ENCODE assay signal across 16 cellular contexts in the genomic region with DNA sequence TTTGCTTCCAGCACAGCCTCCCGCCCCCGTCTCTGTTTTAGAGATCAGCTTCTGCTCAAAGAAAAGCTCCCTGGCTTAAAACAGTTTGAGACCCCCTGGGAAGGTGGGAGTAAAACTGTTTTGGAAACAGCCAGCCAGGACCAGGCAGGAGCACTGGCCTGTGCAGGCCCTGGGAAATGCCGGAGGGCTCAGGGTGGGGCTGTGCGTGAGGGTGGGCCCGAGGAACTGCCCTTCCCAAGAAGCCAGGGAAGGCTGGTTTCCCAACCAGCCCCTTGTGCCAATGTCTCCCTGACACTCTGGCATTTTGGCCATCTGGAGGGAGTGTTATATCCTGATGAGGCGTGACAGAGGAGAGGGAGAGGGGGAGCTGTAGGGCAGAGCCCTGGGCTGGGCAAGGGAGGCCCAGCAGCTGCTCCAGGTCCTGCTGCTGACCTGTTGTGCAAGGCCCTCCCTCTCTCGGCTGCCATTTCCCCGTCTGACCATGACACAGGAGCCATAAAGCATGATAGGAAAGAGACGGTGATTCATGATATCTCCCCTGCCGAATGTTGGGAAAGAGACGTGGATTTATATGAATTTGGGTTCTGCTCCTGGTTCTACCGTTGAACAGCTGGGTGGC. TPM values are rescaled to one million over a fixed set of nuclear protein-coding genes. Genes with fewer than 3 reads are reported as not detected.
DNase-seq lines count a peak whose midpoint lies in the region; FAIRE-seq and TF ChIP-seq lines count a peak whose summit lies in the region.
"Had no signal": no experiment of that assay in that cellular context is flagged by ENCODE, and none has a peak within 500 bp of the region (broad histone marks: within the 10 kb centered on the region; RNA-seq: fewer than 3 reads in every experiment).

No MANE protein-coding gene starts in this region.

- H3K27ac Mint-ChIP-seq in neural progenitor cell: peak overlapping the region; percentile 42
- H3K27ac Mint-ChIP-seq: activated T-cell treated with anti-CD3 and anti-CD28 coated beads, Interleukin-2, amount 50 U/mL, for 24 hours had no signal

- peaks cover 8% of the 10 kb centered on the region for H3K4me1 Mint-ChIP-seq in neural progenitor cell

- H3F3A ChIP-seq in neural progenitor cell (ENCODE audit: low read depth): peaks cover 9% of the 10 kb centered on the region
- peaks cover 4% of the 10 kb centered on the region; the same call in 1 of the 2 replicates for H3F3A ChIP-seq in PC-9 (ENCODE audit: insufficient read depth, low read depth)

- H3K4me3 ChIP-seq in AG04450 (ENCODE audit: low read depth, low read length): no peak overlapping the region
- H3K4me3 ChIP-seq in HUES64 (ENCODE audit: low read length): no peak overlapping the region
- no peak overlapping the region for H3K4me3 ChIP-seq in esophagus squamous epithelium
- H3K4me3 ChIP-seq in neural progenitor cell: no peak overlapping the region
- H3K4me3 ChIP-seq in kidney (ENCODE audit: low read length in 2 of 2): no peak overlapping the region
- H3K4me3 ChIP-seq in PC-9: no peak overlapping the region
- H3K4me3 ChIP-seq: BLaER1 had no signal

- WGBS in HUES64: 79% methylated on average over 12 of the region's 12 CpGs
- 56 to 59% methylated on average over 8 to 9 of the region's 12 CpGs for WGBS in esophagus squamous epithelium, 2 donors

- H4K20me1 ChIP-seq in neural progenitor cell (ENCODE audit: low read depth) (no peaks in the 10 kb centered on the region), PC-9 (ENCODE audit: insufficient read depth) (no peaks in the 10 kb centered on the region)
- H4K20me1 ChIP-seq: BLaER1 had no signal

- H3K9me3 ChIP-seq in AG04450 (ENCODE audit: control insufficient read depth, insufficient read depth, low read length): no peaks in the 10 kb centered on the region
- no peaks in the 10 kb centered on the region for H3K9me3 ChIP-seq in HUES64 (ENCODE audit: insufficient read depth, low read depth, low read length)
- H3K9me3 ChIP-seq in esophagus squamous epithelium: no peaks in the 10 kb centered on the region
- H3K9me3 ChIP-seq in neural progenitor cell (ENCODE audit: low read depth): no peaks in the 10 kb centered on the region
- no peaks in the 10 kb centered on the region for H3K9me3 ChIP-seq in kidney (ENCODE audit: control insufficient read depth in 1 of 2, low read length in 2 of 2)
- H3K9me3 ChIP-seq in PC-9 (ENCODE audit: insufficient read depth, low read depth): no peaks in the 10 kb centered on the region
- H3K9me3 ChIP-seq: BLaER1 had no signal

- H3K4me2 ChIP-seq in neural progenitor cell (no peak overlapping the region), PC-9 (no peak overlapping the region)
- H3K4me2 ChIP-seq: BLaER1 had no signal

- no peak for FAIRE-seq in kidney (lab: Jason Lieb, UNC)

- no peaks in the 10 kb centered on the region for H3K9me3 Mint-ChIP-seq in neural progenitor cell
- H3K9me3 Mint-ChIP-seq: activated T-cell treated with anti-CD3 and anti-CD28 coated beads, Interleukin-2, amount 50 U/mL, for 24 hours had no signal

- POLR2A ChIA-PET in AG04450 (lab: Yijun Ruan, JAX) (interaction anchor here (0.7 to 2.0 kb wide), 3 partner anchors 14 to 69 kb away, joined by 3 to 19 read pairs (median 3); a partner anchor contains a TSS), PC-9 (lab: Charles Lee; ENCODE audit: unreplicated experiment) (no interaction called here)

- DNase-seq in AG04450 (ENCODE audit: low read depth, low spot score) (no peak), esophagus squamous epithelium (lab: John Stamatoyannopoulos, UW) (no peak), neural progenitor cell (ENCODE audit: low spot score) (peak; percentile 46), kidney (no peak), NCI-H510A treated with DMSO at 0.1 percent for 48 hours (lab: John Stamatoyannopoulos, UW) (no peak), PC-9 (no peak), CD1c-positive myeloid dendritic cell (ENCODE audit: extremely low spot score) (no peak)
- DNase-seq: activated T-cell treated with anti-CD3 and anti-CD28 coated beads, Interleukin-2, amount 50 U/mL, for 24 hours; aorta; GF-D8; NCI-H1048; NCI-H526 treated with DMSO at 0.1 percent for 48 hours; stimulated activated CD4-positive, alpha-beta T cell treated with anti-CD3 and anti-CD28 coated beads, Interleukin-12 subunit alpha, Interleukin-12 subunit beta, amount 100 ng/mL, for 4 hours had no signal

- H3K27ac ChIP-seq in AG04450 (ENCODE audit: low read depth, low read length) (peak overlapping the region; percentile 21), HUES64 (ENCODE audit: low read depth, low read length) (peak overlapping the region; percentile 40; the same call in 1 of the 2 replicates), esophagus squamous epithelium (peak overlapping the region in 3 of 4 donors; percentile 33 to 73 (median 54)), neural progenitor cell (no peak overlapping the region), kidney (ENCODE audit: low read depth in 2 of 2, low read length in 2 of 2) (no peak overlapping the region), PC-9 (no peak overlapping the region)
- H3K27ac ChIP-seq: BLaER1, HL-60 had no signal

- H3K36me3 ChIP-seq in HUES64 (ENCODE audit: insufficient read depth, low read length): no peaks in the 10 kb centered on the region
- peaks cover 0 to 8% (median 0%) of the 10 kb centered on the region in 3 donors for H3K36me3 ChIP-seq in esophagus squamous epithelium
- no peaks in the 10 kb centered on the region for H3K36me3 ChIP-seq in neural progenitor cell
- H3K36me3 ChIP-seq in kidney (ENCODE audit: control insufficient read depth in 1 of 2, insufficient read depth in 2 of 2, low read length in 2 of 2): no peaks in the 10 kb centered on the region
- H3K36me3 ChIP-seq in PC-9 (ENCODE audit: low read depth): no peaks in the 10 kb centered on the region
- H3K36me3 ChIP-seq: BLaER1 had no signal

- H3K27me3 Mint-ChIP-seq in neural progenitor cell (ENCODE audit: insufficient read depth, low read depth): peaks cover 7% of the 10 kb centered on the region

- H3K79me2 ChIP-seq in neural progenitor cell (ENCODE audit: low read depth) (no peaks in the 10 kb centered on the region), PC-9 (ENCODE audit: low read depth) (no peaks in the 10 kb centered on the region)

- no peaks in the 10 kb centered on the region for H3K27me3 ChIP-seq in AG04450 (ENCODE audit: control insufficient read depth, insufficient read depth, low read length)
- no peaks in the 10 kb centered on the region for H3K27me3 ChIP-seq in HUES64 (ENCODE audit: insufficient read depth, low read length)
- H3K27me3 ChIP-seq in esophagus squamous epithelium: no peaks in the 10 kb centered on the region
- no peaks in the 10 kb centered on the region for H3K27me3 ChIP-seq in neural progenitor cell
- H3K27me3 ChIP-seq in PC-9 (ENCODE audit: insufficient read depth, low read depth): no peaks in the 10 kb centered on the region
- H3K27me3 ChIP-seq: BLaER1 had no signal

- CTCF ChIA-PET in AG04450 (lab: Charles Lee): interaction anchor here (1.0 to 2.0 kb wide), 4 partner anchors 11 to 60 kb away, joined by 4 to 8 read pairs (median 5); a partner anchor contains a TSS
- CTCF ChIA-PET in PC-9 (lab: Charles Lee): no interaction called here

- H3K36me3 Mint-ChIP-seq in neural progenitor cell: no peaks in the 10 kb centered on the region

- H3K9me2 ChIP-seq in PC-9 (ENCODE audit: insufficient read depth): no peaks in the 10 kb centered on the region

- no peak overlapping the region for H2AFZ ChIP-seq in neural progenitor cell (replicated peaks)
- H2AFZ ChIP-seq in PC-9: no peak overlapping the region

- intact Hi-C loops in esophagus squamous epithelium (cut with DNase I): no loop called here
- intact Hi-C loops in kidney (cut with DNase I): no loop called here
- intact Hi-C loops in PC-9 (cut with micrococcal nuclease; ENCODE audit: unreplicated experiment): no loop called here

- no peak overlapping the region for H3K4me3 Mint-ChIP-seq in neural progenitor cell
- H3K4me3 Mint-ChIP-seq: activated T-cell treated with anti-CD3 and anti-CD28 coated beads, Interleukin-2, amount 50 U/mL, for 24 hours had no signal

- no peaks in the 10 kb centered on the region for H3K4me1 ChIP-seq in HUES64 (ENCODE audit: insufficient read depth, low read length)
- H3K4me1 ChIP-seq in esophagus squamous epithelium: peaks cover 8 to 52% (median 17%) of the 10 kb centered on the region in 3 donors
- peaks cover 7% of the 10 kb centered on the region for H3K4me1 ChIP-seq in neural progenitor cell
- H3K4me1 ChIP-seq in kidney (ENCODE audit: control insufficient read depth in 1 of 2, insufficient read depth in 1 of 2, low read depth in 1 of 2, low read length in 2 of 2): no peaks in the 10 kb centered on the region
- H3K4me1 ChIP-seq in PC-9 (replicated peaks; ENCODE audit: insufficient read depth): no peaks in the 10 kb centered on the region

- BruUV-seq in PC-9 (replicated peaks; lab: Mats Ljungman, UMichigan): no TSS peak

- TF ChIP-seq POLR2A in esophagus squamous epithelium (IDR thresholded peaks at IDR 0.05): no peak

- H3K9ac ChIP-seq in HUES64 (ENCODE audit: low read depth, low read length) (no peak overlapping the region), neural progenitor cell (no peak overlapping the region), kidney (ENCODE audit: low read length in 2 of 2) (no peak overlapping the region)
- H3K9ac ChIP-seq: BLaER1 had no signal

- no peak for TF ChIP-seq CTCF in AG04450 (IDR thresholded peaks at IDR 0.05; ENCODE audit: low read depth, low read length)
- TF ChIP-seq CTCF in esophagus squamous epithelium (IDR thresholded peaks at IDR 0.05): no peak
- TF ChIP-seq CTCF in neural progenitor cell (IDR thresholded peaks at IDR 0.05): no peak
- TF ChIP-seq CTCF in kidney (IDR thresholded peaks at IDR 0.05; ENCODE audit: borderline replicate concordance, extremely low read depth, insufficient read depth): no peak
- TF ChIP-seq CTCF in PC-9 (conservative IDR thresholded peaks at IDR 0.05): no peak

RNA-seq across cellular contexts. Expression of a gene that starts 16.2 kb away (rescaled TPM):
- polyA plus RNA-seq in AG04450 (2011; rRNA removed) (22.3 and 34.4 TPM in 2 replicates), kidney (ENCODE audit: insufficient read depth, low read depth, low replicate concordance) (5.1 TPM)
- polyA minus RNA-seq in AG04450 (2011; rRNA and poly(A)+ RNA removed): 14.6 and 17.9 TPM in 2 replicates
- polyA plus RNA-seq in HUES64 (2013, experiment 1 of 2): 4.2 TPM
- polyA plus RNA-seq in HUES64 (2013, experiment 2 of 2): 5.8 TPM
- total RNA-seq in esophagus squamous epithelium (10 to 100 TPM in 3 of 4 donors, 1 to 10 TPM in 1; 9.0 to 21.7 (median 13.6) TPM), neural progenitor cell (ENCODE audit: low replicate concordance) (3.1 and 9.0 TPM in 2 replicates), kidney (12.2 TPM), PC-9 (2021) (5.7 and 9.0 TPM in 2 replicates)

RNA-seq across cellular contexts. Expression of a gene that starts 22.0 kb away (rescaled TPM):
- polyA plus RNA-seq in AG04450 (2011; rRNA removed): 0.10 and 0.12 TPM in 2 replicates
- 0.30 and 0.87 TPM in 2 replicates for polyA minus RNA-seq in AG04450 (2011; rRNA and poly(A)+ RNA removed)
- polyA plus RNA-seq in HUES64 (2013, experiment 1 of 2): 126 TPM
- polyA plus RNA-seq in HUES64 (2013, experiment 2 of 2): 126 TPM
- 1 to 10 TPM; 1.9 to 4.0 (median 2.7) TPM for total RNA-seq in esophagus squamous epithelium
- 302 and 313 TPM in 2 replicates for total RNA-seq in neural progenitor cell (ENCODE audit: low replicate concordance)
- 3.5 TPM for total RNA-seq in kidney
- 1.2 TPM for polyA plus RNA-seq in kidney (ENCODE audit: insufficient read depth, low read depth, low replicate concordance)
- 13.0 TPM in 2 replicates for total RNA-seq in PC-9 (2021)

Comparison
In these comparisons a context has a peak if more than half of its experiments do, and no peak if none do; other contexts are left out.
1. H3K27ac ChIP-seq: peak in AG04450 (single experiment), HUES64 (single experiment) and esophagus squamous epithelium (3 of 4); none in neural progenitor cell (single experiment), kidney (0 of 2) and PC-9 (single experiment).
2. RNA of a gene that starts 22.0 kb away (total RNA-seq): 302 to 313 TPM in neural progenitor cell; 13.0 TPM in PC-9, 3.5 TPM in kidney (single experiment) and 1.9 to 4.0 TPM in esophagus squamous epithelium; every median in the first group is over 10 times any median in the second.